In genomic region chr11:44267366-44268072, GRCh38 we compare ENCODE assay signal across 26 cellular contexts. TPM values are rescaled to one million over a fixed set of nuclear protein-coding genes. Genes with fewer than 3 reads are reported as not detected.
"Had no signal": no experiment of that assay in that cellular context is flagged by ENCODE, and none has a peak within 500 bp of the region (broad histone marks: within the 10 kb centered on the region; RNA-seq: fewer than 3 reads in every experiment).

No MANE protein-coding gene starts in this region.

- ATAC-seq: esophagus mucosa; heart right ventricle; left lobe of liver; mucosa of descending colon; naive thymus-derived CD8-positive, alpha-beta T cell; psoas muscle; stimulated activated effector memory CD8-positive, alpha-beta T cell treated with anti-CD3 and anti-CD28 coated beads, Interleukin-12 subunit alpha, Interleukin-12 subunit beta, amount 100 ng/mL, for 72 hours; stimulated activated naive CD8-positive, alpha-beta T cell treated with anti-CD3 and anti-CD28 coated beads, Interleukin-15, Interleukin-2, amounts not matched to agents 100 U/mL and 50 U/mL, for 24 hours had no signal

- H3K27me3 ChIP-seq: heart right ventricle, thyroid gland had no signal

- H3K79me2 ChIP-seq: parathyroid adenoma had no signal

- H3K4me3 ChIP-seq: dorsolateral prefrontal cortex, heart right ventricle, mucosa of descending colon, psoas muscle, suprapubic skin, thyroid gland had no signal

- H2AFZ ChIP-seq: parathyroid adenoma had no signal

- H3K9me3 ChIP-seq: heart right ventricle, mucosa of descending colon, psoas muscle, suprapubic skin, thyroid gland had no signal

- H3K36me3 ChIP-seq: heart right ventricle, suprapubic skin, thyroid gland had no signal

- H3K27ac ChIP-seq: dorsolateral prefrontal cortex, heart right ventricle, parathyroid adenoma, psoas muscle, suprapubic skin, thyroid gland had no signal

- H3K4me1 ChIP-seq: parathyroid adenoma, psoas muscle, suprapubic skin, thyroid gland had no signal

- H3K9ac ChIP-seq: parathyroid adenoma had no signal

- DNase-seq: cortex of kidney; dorsolateral prefrontal cortex; effector memory CD4-positive, alpha-beta T cell; heart right ventricle; hypothalamus; islet precursor cell; mammary epithelial cell; mucosa of descending colon; naive thymus-derived CD8-positive, alpha-beta T cell; psoas muscle; retina; small intestine; stimulated activated CD4-positive, alpha-beta T cell treated with anti-CD3 and anti-CD28 coated beads, Interleukin-2, amount 100 ng/mL, for 48 hours; stimulated activated CD8-positive, alpha-beta memory T cell treated with anti-CD3 and anti-CD28 coated beads, Interleukin-4, amount 100 ng/mL, for 48 hours; stimulated activated naive CD8-positive, alpha-beta T cell treated with anti-CD3 and anti-CD28 coated beads, Interleukin-15, Interleukin-2, amounts not matched to agents 100 U/mL and 50 U/mL, for 24 hours; thyroid gland had no signal

- FAIRE-seq: endometrium, frontal cortex, small intestine, urothelium cell line had no signal

RNA-seq across cellular contexts. Expression of gene ALX4, which starts 42.4 kb away (rescaled TPM):
- total RNA-seq: chondrocyte; esophagus mucosa; fibroblast of lung; left lobe of liver; mucosa of descending colon; naive thymus-derived CD8-positive, alpha-beta T cell had no signal
- polyA plus RNA-seq: fibroblast of lung; mammary epithelial cell; naive thymus-derived CD8-positive, alpha-beta T cell; small intestine had no signal
